In genomic region chr7:11213246-11213645, GRCh38 we compare ENCODE assay signal across 15 cellular contexts.
DNase-seq lines count a peak whose midpoint lies in the region; ATAC-seq and TF ChIP-seq lines count a peak whose summit lies in the region.
"Had no signal": no experiment of that assay in that cellular context is flagged by ENCODE, and none has a peak within 500 bp of the region (broad histone marks: within the 10 kb centered on the region; RNA-seq: fewer than 3 reads in every experiment).

No MANE protein-coding gene starts in this region.

- H3K4me3 ChIP-seq in fibroblast of villous mesenchyme (ENCODE audit: low read depth, low read length) (no peak overlapping the region), mesenchymal stem cell (ENCODE audit: insufficient read depth in 1 of 2, low read depth in 1 of 2, low read length in 2 of 2) (no peak overlapping the region)

- no peak overlapping the region for H2BK5ac ChIP-seq in mesenchymal stem cell (ENCODE audit: low read depth, low read length, poor library complexity, severe bottlenecking)

- H2BK120ac ChIP-seq in mesenchymal stem cell (ENCODE audit: low read depth, low read length) = peak overlapping the region; percentile 42

- H2AFZ ChIP-seq in mesenchymal stem cell (ENCODE audit: low read depth, low read length) = no peak overlapping the region

- H3K23ac ChIP-seq in mesenchymal stem cell (ENCODE audit: low read length in 2 of 2) = no peak overlapping the region

- no CpG with 5 or more reads among the region's 1 CpG for WGBS in mesenchymal stem cell

- H3K36me3 ChIP-seq in mesenchymal stem cell (ENCODE audit: control insufficient read depth in 1 of 2, insufficient read depth in 2 of 2, low read depth in 1 of 2, low read length in 2 of 2) = peaks cover 0 to 3% of the 10 kb centered on the region in 2 experiments

- H3K9ac ChIP-seq in mesenchymal stem cell (ENCODE audit: low read length) = no peak overlapping the region
- H3K9ac ChIP-seq: KMS-11 had no signal

- H3K9me3 ChIP-seq in mesenchymal stem cell (ENCODE audit: control insufficient read depth, low read length) = no peaks in the 10 kb centered on the region

- H3K4ac ChIP-seq in mesenchymal stem cell (ENCODE audit: low read depth in 1 of 2, low read length in 2 of 2) = no peak overlapping the region

- no peak overlapping the region for H2AK5ac ChIP-seq in mesenchymal stem cell (ENCODE audit: low read length, severe bottlenecking)

- H2BK15ac ChIP-seq in mesenchymal stem cell (ENCODE audit: low read depth, poor library complexity, severe bottlenecking) = no peak overlapping the region

- H3K14ac ChIP-seq in mesenchymal stem cell (ENCODE audit: low read length in 2 of 2) = no peak overlapping the region

- H3K4me1 ChIP-seq in mesenchymal stem cell (ENCODE audit: control insufficient read depth, insufficient read depth, low read depth, low read length) = no peaks in the 10 kb centered on the region

- H3K79me1 ChIP-seq in mesenchymal stem cell (replicated peaks; ENCODE audit: low read length, poor library complexity, severe bottlenecking) = no peaks in the 10 kb centered on the region

- H3K4me3 Mint-ChIP-seq in progenitor cell of endocrine pancreas (ENCODE audit: low read depth) = no peak overlapping the region
- H3K4me3 Mint-ChIP-seq: B cell; CD4-positive, alpha-beta T cell had no signal

- no peaks in the 10 kb centered on the region for H3K27me3 ChIP-seq in mesenchymal stem cell (ENCODE audit: control insufficient read depth in 1 of 2, insufficient read depth in 1 of 2, low read length in 2 of 2)

- no peak overlapping the region for H3K18ac ChIP-seq in mesenchymal stem cell (ENCODE audit: low read depth in 1 of 2, low read length in 2 of 2)

- no peak overlapping the region for H3K27ac Mint-ChIP-seq in progenitor cell of endocrine pancreas
- H3K27ac Mint-ChIP-seq: B cell; CD4-positive, alpha-beta T cell had no signal

- H4K91ac ChIP-seq in mesenchymal stem cell (ENCODE audit: low read length) = no peak overlapping the region

- ATAC-seq in HG03139 (IDR thresholded peaks at IDR 0.05; ENCODE audit: unreplicated experiment) = no peak
- ATAC-seq in GM21786 (IDR thresholded peaks at IDR 0.05; ENCODE audit: unreplicated experiment) = no peak
- ATAC-seq in GM19395 (IDR thresholded peaks at IDR 0.05; ENCODE audit: unreplicated experiment) = no peak

- H3K27me3 Mint-ChIP-seq in progenitor cell of endocrine pancreas = no peaks in the 10 kb centered on the region
- H3K27me3 Mint-ChIP-seq: B cell had no signal

- TF ChIP-seq CTCF in fibroblast of villous mesenchyme (IDR thresholded peaks at IDR 0.05; ENCODE audit: insufficient read depth, low read depth, low read length) (no peak), progenitor cell of endocrine pancreas (IDR thresholded peaks at IDR 0.05; ENCODE audit: unreplicated experiment) (no peak)

- H3K36me3 Mint-ChIP-seq in progenitor cell of endocrine pancreas (ENCODE audit: insufficient read depth) = no peaks in the 10 kb centered on the region

- peaks cover 11% of the 10 kb centered on the region for H3K4me1 Mint-ChIP-seq in progenitor cell of endocrine pancreas (ENCODE audit: low read depth)

- no peak overlapping the region for H2BK12ac ChIP-seq in mesenchymal stem cell (ENCODE audit: low read length in 2 of 2)

- H4K8ac ChIP-seq in mesenchymal stem cell (ENCODE audit: low read length) = no peak overlapping the region

- peak; percentile 22 to 77 for DNase-seq in NCI-H524 (lab: John Stamatoyannopoulos, UW)
- peak; percentile 69 for DNase-seq in fibroblast of villous mesenchyme (ENCODE audit: low read depth)
- DNase-seq in mesenchymal stem cell = peak; percentile 79
- DNase-seq in progenitor cell of endocrine pancreas (ENCODE audit: low spot score, unreplicated experiment) = no peak
- DNase-seq: CD4-positive, alpha-beta T cell; NCI-H1092 treated with DMSO at 0.1 percent for 48 hours; NCI-H1694; NK-92 treated with Interleukin-12 subunit alpha and Interleukin-12 subunit beta, amount 100 ng/mL, for 24 hours; RPMI8226; SIG-M5 had no signal

- H3K27ac ChIP-seq in mesenchymal stem cell (ENCODE audit: low read length, poor library complexity, severe bottlenecking) = peak overlapping the region; percentile 4
- H3K27ac ChIP-seq: KMS-11 had no signal

- no peaks in the 10 kb centered on the region for H3K9me3 Mint-ChIP-seq in progenitor cell of endocrine pancreas (ENCODE audit: low read depth)
- H3K9me3 Mint-ChIP-seq: CD4-positive, alpha-beta T cell had no signal

- no peak overlapping the region for H3K4me2 ChIP-seq in mesenchymal stem cell (ENCODE audit: low read length, poor library complexity, severe bottlenecking)
- H3K4me2 ChIP-seq: KMS-11 had no signal
